ENCODE assay signal across 8 cellular contexts in the genomic region with DNA sequence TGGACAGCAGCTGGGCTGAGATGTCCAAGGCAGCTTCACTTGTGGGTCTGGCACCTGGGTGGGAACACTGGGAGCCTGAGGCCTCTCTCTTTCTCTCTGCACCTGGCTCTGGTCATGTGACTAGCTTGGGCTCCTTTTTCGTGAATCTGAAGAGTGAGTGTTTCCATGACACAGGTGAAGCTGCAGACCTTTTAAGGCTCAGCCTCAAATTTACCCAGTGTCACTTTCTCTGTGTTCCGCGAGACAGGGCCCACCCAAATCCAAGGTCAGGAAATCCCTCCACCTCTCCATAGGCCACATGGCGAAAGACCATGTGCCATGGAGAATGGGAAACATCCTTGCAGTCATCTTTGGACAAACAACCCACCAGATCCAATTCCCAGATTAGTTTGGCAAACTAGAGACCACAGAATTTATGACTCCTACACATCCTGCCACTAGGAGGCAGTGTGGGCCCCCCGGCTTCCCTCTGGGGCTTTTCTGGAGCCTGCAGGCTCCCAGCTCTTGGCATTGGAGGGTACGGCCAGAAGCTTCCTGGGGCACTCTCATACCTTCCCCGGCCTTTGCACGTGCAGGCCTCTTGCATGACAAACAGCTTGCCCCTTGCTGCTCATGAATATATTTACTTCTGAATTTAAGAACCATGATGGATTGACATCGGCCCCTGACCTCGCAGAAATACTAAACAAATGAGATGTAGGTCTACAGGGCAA.
A peak's percentile ranks its signal among the peaks of the same experiment; 100 is the strongest.
DNase-seq lines count a peak whose midpoint lies in the region; ATAC-seq, FAIRE-seq and TF ChIP-seq lines count a peak whose summit lies in the region.

No MANE protein-coding gene starts in this region.

- POLR2A ChIA-PET in H1 (lab: Charles Lee; ENCODE audit: partially characterized antibody): interaction anchor here (1.2 kb wide), 1 partner anchor 12 kb away, joined by 6 read pairs; no protein-coding TSS in a partner anchor

- no peak overlapping the region for H3K9ac ChIP-seq in H1 (replicated peaks in 1 of 4; ENCODE audit: extremely low read depth in 1 of 4, low read depth in 3 of 4, low read length in 3 of 4)

- no peaks in the 10 kb centered on the region for H3K79me1 ChIP-seq in H1 (ENCODE audit: low read depth, low read length)

- FAIRE-seq in GM12892 (lab: Jason Lieb, UNC) (peak; percentile 9), H1 (lab: Jason Lieb, UNC) (peak; percentile 76)

- H4K5ac ChIP-seq in H1 (ENCODE audit: insufficient read length, low read depth, low read length): no peak overlapping the region

- H3K14ac ChIP-seq in H1 (ENCODE audit: insufficient read length): no peak overlapping the region

- peak; percentile 61 for TF ChIP-seq CTCF in AG10803 (conservative IDR thresholded peaks at IDR 0.05; ENCODE audit: low read length)
- TF ChIP-seq CTCF in H1 (IDR thresholded peaks at IDR 0.05; ENCODE audit: control extremely low read depth in 1 of 3, insufficient read depth in 1 of 3, low read depth in 1 of 3, low read length in 3 of 3): peak; percentile 71 to 88 (median 85)
- TF ChIP-seq CTCF in neural crest cell (conservative IDR thresholded peaks at IDR 0.05): peak; percentile 79

- H3K4ac ChIP-seq in H1 (replicated peaks; ENCODE audit: insufficient read length, low read depth, low read length): no peak overlapping the region

- 0 out of 2 replicates have a peak overlapping the region, but pooled peaks have one; percentile 54 for H4K8ac ChIP-seq in H1 (ENCODE audit: extremely low read depth, insufficient read depth, low read length)

- TF ChIP-seq POLR2A in GM12892 (IDR thresholded peaks at IDR 0.05; ENCODE audit: low read depth, low read length): no peak
- no peak for TF ChIP-seq POLR2A in H1 (IDR thresholded peaks at IDR 0.05; ENCODE audit: control extremely low read depth in 1 of 2, low read depth in 2 of 2, low read length in 2 of 2)

- H3K23me2 ChIP-seq in H1 (ENCODE audit: low read depth, low read length): no peaks in the 10 kb centered on the region

- TF ChIP-seq RAD21 in H1 (IDR thresholded peaks at IDR 0.05 in 1 of 2, conservative IDR thresholded peaks at IDR 0.05 in 1 of 2; ENCODE audit: low read depth in 2 of 2, low read length in 2 of 2): peak; percentile 65 to 83

- H3K4me2 ChIP-seq in H1 (ENCODE audit: insufficient read depth in 1 of 2, low read depth in 2 of 2, low read length in 2 of 2): no peak overlapping the region

- H3K36me3 Mint-ChIP-seq in neural crest cell (ENCODE audit: low read depth): no peaks in the 10 kb centered on the region

- ATAC-seq in HG03097 (IDR thresholded peaks at IDR 0.05; ENCODE audit: low FRiP score, unreplicated experiment) (no peak), HG03280 (IDR thresholded peaks at IDR 0.05; ENCODE audit: unreplicated experiment) (no peak)

- no peaks in the 10 kb centered on the region for H3K9me3 Mint-ChIP-seq in neural crest cell

- peaks cover 12% of the 10 kb centered on the region for H3K27me3 Mint-ChIP-seq in neural crest cell (ENCODE audit: low read depth)

- DNase-seq in AG10803 (ENCODE audit: low read depth): peak; percentile 9
- no peak for DNase-seq in GM12892 (ENCODE audit: insufficient read length)
- DNase-seq in RPMI7951 (ENCODE audit: low read depth): peak; percentile 3
- peak; percentile 43 to 93 for DNase-seq in H1 (ENCODE audit: low read depth in 1 of 2, low spot score in 2 of 2)
- peak; percentile 64 for DNase-seq in neural crest cell (ENCODE audit: low read depth, low spot score)
- DNase-seq in HCEC 1CT: no peak

- H3K4me3 ChIP-seq in AG10803 (ENCODE audit: low read length): no peak overlapping the region
- no peak overlapping the region for H3K4me3 ChIP-seq in H1 (ENCODE audit: extremely low read depth in 1 of 4, insufficient read depth in 2 of 4, low read depth in 3 of 4, low read length in 4 of 4)

- no peak overlapping the region for H3K27ac ChIP-seq in H1 (ENCODE audit: low read depth, low read length)

- no peak overlapping the region for H3K4me3 Mint-ChIP-seq in neural crest cell

- CTCF ChIA-PET in H1 (lab: Charles Lee; ENCODE audit: partially characterized antibody): interaction anchor here (0.6 to 7.6 kb wide), 58 partner anchors 8 to 761 kb away, joined by 3 to 77 read pairs (median 4); a partner anchor contains a TSS

- no peaks in the 10 kb centered on the region for H3K9me3 ChIP-seq in H1 (ENCODE audit: insufficient read depth in 2 of 2, low read depth in 1 of 2, low read length in 1 of 2)

- no peak for TF ChIP-seq EP300 in H1 (IDR thresholded peaks at IDR 0.05; ENCODE audit: borderline replicate concordance in 1 of 2, low read depth in 2 of 2, low read length in 2 of 2)

- peak overlapping the region; percentile 60; the same call in 1 of the 2 replicates for H2BK12ac ChIP-seq in H1 (ENCODE audit: low read depth, low read length)

- peak overlapping the region; percentile 32; the same call in 1 of the 2 replicates for H2AK5ac ChIP-seq in H1 (ENCODE audit: low read depth, low read length)

- H3K23ac ChIP-seq in H1 (ENCODE audit: insufficient read length): no peak overlapping the region

- H3K27ac Mint-ChIP-seq in neural crest cell (ENCODE audit: unreplicated experiment): no peak overlapping the region

- H4K20me1 ChIP-seq in H1 (replicated peaks in 1 of 2; ENCODE audit: control insufficient read depth in 1 of 2, insufficient read depth in 2 of 2, low read length in 2 of 2): no peaks in the 10 kb centered on the region

- H2AFZ ChIP-seq in H1 (ENCODE audit: low read length): no peak overlapping the region

- WGBS in H1 (ENCODE audit: extremely low coverage in 1 of 2, insufficient coverage in 1 of 2, insufficient read length in 1 of 2, insufficient replicate concordance in 2 of 2, low coverage in 1 of 2, low lambda C conversion rate in 2 of 2, missing lambda C conversion rate in 1 of 2), 2 experiments: 55% methylated on average over 10 of the region's 10 CpGs; no CpG with 5 or more reads in 1 of the 2 experiments

- peaks cover 29% of the 10 kb centered on the region for H3K4me1 Mint-ChIP-seq in neural crest cell

- no peaks in the 10 kb centered on the region; a peak in 2 of 8 replicates for H3K36me3 ChIP-seq in H1 (ENCODE audit: control insufficient read depth in 2 of 4, insufficient read depth in 4 of 4, low read length in 3 of 4)

- peaks cover 3 to 22% (median 9%) of the 10 kb centered on the region in 4 experiments; a peak in 6 of 7 replicates for H3K4me1 ChIP-seq in H1 (replicated peaks in 1 of 4; ENCODE audit: control insufficient read depth in 3 of 4, insufficient read depth in 4 of 4, low read length in 3 of 4)

- no peak overlapping the region for H2BK15ac ChIP-seq in H1 (ENCODE audit: low read length)

- H2BK120ac ChIP-seq in H1 (replicated peaks; ENCODE audit: low read depth, low read length): no peak overlapping the region

- no peak overlapping the region for H2BK20ac ChIP-seq in H1 (ENCODE audit: low read length)

- no peaks in the 10 kb centered on the region for H3K79me2 ChIP-seq in H1 (ENCODE audit: control insufficient read depth in 1 of 2, insufficient read depth in 2 of 2, low read length in 2 of 2)

- H4K91ac ChIP-seq in H1 (replicated peaks; ENCODE audit: insufficient read length, low read length): no peak overlapping the region

- H2BK5ac ChIP-seq in H1 (ENCODE audit: low read depth, low read length): no peak overlapping the region

- H3K27me3 ChIP-seq in H1 (replicated peaks in 1 of 4; ENCODE audit: control insufficient read depth in 3 of 4, extremely low read depth in 1 of 4, insufficient read depth in 3 of 4, low read length in 3 of 4): no peaks in the 10 kb centered on the region

- no peak overlapping the region; the same call in 1 of the 2 replicates for H3K18ac ChIP-seq in H1 (ENCODE audit: extremely low read depth, low read length)

- no peak overlapping the region for H3K56ac ChIP-seq in H1 (replicated peaks; ENCODE audit: insufficient read length, low read depth, low read length)

TF ChIP-seq in H1, 55 proteins besides CTCF, POLR2A, EP300 and RAD21:
- TF ChIP-seq SIX5 (IDR thresholded peaks at IDR 0.05; ENCODE audit: low read depth, low read length) (no peak), TAF1 (IDR thresholded peaks at IDR 0.05; ENCODE audit: low read depth, low read length) (no peak), RFX5 (IDR thresholded peaks at IDR 0.05; ENCODE audit: borderline replicate concordance, low read depth, low read length) (no peak), CHD2 (IDR thresholded peaks at IDR 0.05; ENCODE audit: low read length) (no peak), SUZ12 (IDR thresholded peaks at IDR 0.05; ENCODE audit: low read length) (no peak), TBP (IDR thresholded peaks at IDR 0.05; ENCODE audit: low read depth, low read length) (0 out of 2 replicates have a peak, but pooled peaks have one; percentile 20), CEBPB (IDR thresholded peaks at IDR 0.05; ENCODE audit: low read depth, low read length) (no peak), EGR1 (IDR thresholded peaks at IDR 0.05; ENCODE audit: borderline replicate concordance, low read depth, low read length) (no peak), SIN3A (conservative IDR thresholded peaks at IDR 0.05 in 1 of 2, IDR thresholded peaks at IDR 0.05 in 1 of 2; ENCODE audit: low read depth in 1 of 2, low read length in 2 of 2) (0 out of 4 replicates have a peak, but pooled peaks of 1 of the 2 experiments have one; percentile 6)
- TF ChIP-seq, protein P1, sequence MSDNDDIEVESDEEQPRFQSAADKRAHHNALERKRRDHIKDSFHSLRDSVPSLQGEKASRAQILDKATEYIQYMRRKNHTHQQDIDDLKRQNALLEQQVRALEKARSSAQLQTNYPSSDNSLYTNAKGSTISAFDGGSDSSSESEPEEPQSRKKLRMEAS (IDR thresholded peaks at IDR 0.05): peak; percentile 54; the same call in 1 of the 2 replicates

Comparison
In these comparisons a context has a peak if more than half of its experiments do, and no peak if none do; other contexts are left out.
1. DNase-seq: peak in AG10803 (single experiment), RPMI7951 (single experiment), H1 (2 of 2) and neural crest cell (single experiment); none in GM12892 (single experiment) and HCEC 1CT (single experiment).
2. Peak in every context shown above with its lines, with median percentiles within 50 percentile points of each other: CTCF ChIP-seq.